Comparison of ENCODE assay signal across 1 cellular context in genomic region chr9:35691325-35691631, GRCh38.
TF ChIP-seq lines count a peak whose summit lies in the region.

No MANE protein-coding gene starts in this region.

TF ChIP-seq in HepG2, 621 proteins besides CTCF, POLR2A, EP300 and RAD21:
- TF ChIP-seq ZBTB49 (CRISPR knock-in tag; IDR thresholded peaks at IDR 0.05; ENCODE audit: borderline replicate concordance) (no peak), HINFP (CRISPR knock-in tag; IDR thresholded peaks at IDR 0.05; ENCODE audit: low read depth) (no peak), RARG (CRISPR knock-in tag; IDR thresholded peaks at IDR 0.05; ENCODE audit: low read depth) (no peak), MEF2D (CRISPR knock-in tag; IDR thresholded peaks at IDR 0.05) (0 out of 2 replicates have a peak, but pooled peaks have one; percentile 35), ZNF143 (CRISPR knock-in tag; IDR thresholded peaks at IDR 0.05) (0 out of 2 replicates have a peak, but pooled peaks have one; percentile 5), ZSCAN31 (CRISPR knock-in tag; IDR thresholded peaks at IDR 0.05; ENCODE audit: low read depth) (0 out of 2 replicates have a peak, but pooled peaks have one; percentile 10)
